10 cellular contexts compared by ENCODE assay signal in genomic region chr17:60170835-60171752, GRCh38. TPM values are rescaled to one million over a fixed set of nuclear protein-coding genes. Genes with fewer than 3 reads are reported as not detected.
A peak's percentile ranks its signal among the peaks of the same experiment; 100 is the strongest.
DNase-seq lines count a peak whose midpoint lies in the region; ATAC-seq and TF ChIP-seq lines count a peak whose summit lies in the region.
"Had no signal": no experiment of that assay in that cellular context is flagged by ENCODE, and none has a peak within 500 bp of the region (broad histone marks: within the 10 kb centered on the region; RNA-seq: fewer than 3 reads in every experiment).

No MANE protein-coding gene starts in this region.

- CTCF ChIA-PET in HEK293T (lab: Yijun Ruan, JAX) = interaction anchor here (0.6 to 1.1 kb wide), 2 partner anchors 60 to 469 kb away, joined by 3 to 9 read pairs; no protein-coding TSS in a partner anchor

- H3K27ac ChIP-seq in angular gyrus (ENCODE audit: low read depth, low read length) = peak overlapping the region; percentile 93

- DNase-seq in COR-L47 (lab: John Stamatoyannopoulos, UW) (peak; percentile 76), NCI-H146 (lab: John Stamatoyannopoulos, UW) (peak; percentile 80), mucosa of gallbladder (ENCODE audit: low spot score) (peak; percentile 54), sciatic nerve (ENCODE audit: low spot score) (no peak), HEK293T (ENCODE audit: extremely low spot score) (no peak)
- DNase-seq: NCI-H1436 treated with DMSO at 0.1 percent for 48 hours had no signal

- intact Hi-C loops in sciatic nerve (cut with DNase I) = no loop called here

- POLR2A ChIA-PET in HEK293T (lab: Yijun Ruan, JAX) = no interaction called here

- ATAC-seq in sciatic nerve = no peak
- ATAC-seq in GM21737 (IDR thresholded peaks at IDR 0.05; ENCODE audit: unreplicated experiment) = no peak
- no peak for ATAC-seq in GM18870 (IDR thresholded peaks at IDR 0.05; ENCODE audit: unreplicated experiment)

TF ChIP-seq in HEK293T, 16 proteins besides CTCF, POLR2A, EP300 and RAD21:
- TF ChIP-seq LEF1 (IDR thresholded peaks at IDR 0.05; ENCODE audit: borderline replicate concordance) (no peak), FOXK2 (IDR thresholded peaks at IDR 0.05) (no peak), BHLHE40 (IDR thresholded peaks at IDR 0.05; ENCODE audit: borderline replicate concordance) (no peak), ZNF384 (IDR thresholded peaks at IDR 0.05) (no peak), L3MBTL2 (conservative IDR thresholded peaks at IDR 0.05) (no peak), HDGF (IDR thresholded peaks at IDR 0.05; ENCODE audit: borderline replicate concordance) (no peak), NFRKB (IDR thresholded peaks at IDR 0.05) (no peak), TARDBP (IDR thresholded peaks at IDR 0.05) (no peak), PKNOX1 (IDR thresholded peaks at IDR 0.05) (no peak), SP1 (IDR thresholded peaks at IDR 0.05) (no peak), SUZ12 (IDR thresholded peaks at IDR 0.05) (no peak), ARNT (IDR thresholded peaks at IDR 0.05) (no peak), FOXA1 (IDR thresholded peaks at IDR 0.05) (no peak), CTBP1 (IDR thresholded peaks at IDR 0.05; ENCODE audit: borderline replicate concordance) (no peak), FOXM1 (IDR thresholded peaks at IDR 0.05; ENCODE audit: borderline replicate concordance) (no peak), ELF4 (IDR thresholded peaks at IDR 0.05) (no peak)

RNA-seq across cellular contexts. Expression of gene CA4, which starts 21.3 kb away (rescaled TPM):
- total RNA-seq in mucosa of gallbladder = 328 TPM
- total RNA-seq in sciatic nerve = 13.6 TPM
- total RNA-seq: mononuclear cell had no signal

Comparison
In these comparisons a context has a peak if more than half of its experiments do, and no peak if none do; other contexts are left out.
1. DNase-seq: peak in COR-L47 (single experiment), NCI-H146 (single experiment) and mucosa of gallbladder (single experiment); none in sciatic nerve (single experiment) and HEK293T (single experiment).
2. RNA of gene CA4, which starts 21.3 kb away (total RNA-seq): 328 TPM in mucosa of gallbladder (single experiment); 13.6 TPM in sciatic nerve (single experiment); every median in the first group is over 10 times any median in the second.